ENCODE assay signal across 8 cellular contexts in the genomic region with DNA sequence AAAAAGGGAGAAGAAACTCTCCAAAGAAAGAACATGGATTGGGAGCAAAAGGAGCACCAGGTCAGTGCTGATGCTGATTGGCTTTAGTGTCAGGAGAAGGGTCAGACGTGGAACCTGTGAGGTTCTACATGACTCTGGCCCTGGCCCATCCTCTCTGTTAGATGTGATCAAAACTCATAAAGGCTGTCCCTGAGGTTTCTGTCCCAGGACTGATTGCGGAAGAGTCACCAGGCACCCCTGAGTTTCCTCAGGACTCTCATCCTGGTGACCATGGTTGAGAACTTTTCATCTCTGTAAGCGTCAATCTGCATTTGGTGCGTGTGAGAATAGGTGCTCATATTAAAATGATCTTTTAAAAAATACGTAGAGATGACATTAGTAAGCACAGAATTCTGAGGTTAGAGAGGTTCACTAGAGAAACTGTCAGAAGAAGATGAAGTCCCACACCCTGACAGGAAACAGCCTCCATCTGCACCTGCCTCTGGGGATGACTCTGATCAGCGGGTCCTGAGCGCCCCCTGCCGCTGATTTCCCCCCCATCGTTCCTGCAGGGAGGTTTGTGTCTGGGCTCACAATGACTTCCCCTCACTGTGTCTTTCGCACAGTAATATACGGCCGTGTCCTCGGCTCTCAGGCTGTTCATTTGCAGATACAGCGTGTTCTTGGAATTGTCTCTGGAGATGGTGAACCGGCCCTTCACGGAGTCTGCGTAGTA.
DNase-seq lines count a peak whose midpoint lies in the region; ATAC-seq and TF ChIP-seq lines count a peak whose summit lies in the region.

No MANE protein-coding gene starts in this region.

- DNase-seq in GM13976 (ENCODE audit: low spot score) (peak; percentile 10), left lobe of liver (ENCODE audit: low spot score) (no peak), superior temporal gyrus (ENCODE audit: extremely low spot score) (no peak)
- peak; percentile 90 for DNase-seq in activated effector memory CD4-positive, alpha-beta T cell treated with anti-CD3 and anti-CD28 coated beads, Interleukin-2, amount 50 U/mL, for 16 hours
- DNase-seq in stimulated activated CD8-positive, alpha-beta memory T cell treated with anti-CD3 and anti-CD28 coated beads, Interleukin-12 subunit alpha, Interleukin-12 subunit beta, amount 100 ng/mL, for 24 hours (ENCODE audit: extremely low read depth): peak; percentile 68

- TF ChIP-seq POLR2A in Raji (IDR thresholded peaks at IDR 0.05; ENCODE audit: insufficient read depth, low read depth, low read length): peak; percentile 32; the same call in 1 of the 2 replicates

- peak; percentile 19 for TF ChIP-seq CTCF in GM13976 (IDR thresholded peaks at IDR 0.05; ENCODE audit: borderline replicate concordance, control extremely low read depth, extremely low read depth, insufficient read depth, missing control alignments)

- ATAC-seq in HG03097 (IDR thresholded peaks at IDR 0.05; ENCODE audit: low FRiP score, unreplicated experiment): no peak
- ATAC-seq in left lobe of liver: no peak
- ATAC-seq in GM18907 (IDR thresholded peaks at IDR 0.05; ENCODE audit: unreplicated experiment): no peak

- in situ Hi-C loops in GM13976 (cut with MboI; ENCODE audit: low sequenced_read_pairs, unreplicated experiment): loop anchor here (10.0 kb wide), 1 partner anchor 443 kb away; no protein-coding TSS in a partner anchor

Comparison
In these comparisons a context has a peak if more than half of its experiments do, and no peak if none do; other contexts are left out.
1. DNase-seq: peak in GM13976 (single experiment), activated effector memory CD4-positive, alpha-beta T cell treated with anti-CD3 and anti-CD28 coated beads, Interleukin-2, amount 50 U/mL, for 16 hours (single experiment) and stimulated activated CD8-positive, alpha-beta memory T cell treated with anti-CD3 and anti-CD28 coated beads, Interleukin-12 subunit alpha, Interleukin-12 subunit beta, amount 100 ng/mL, for 24 hours (single experiment); none in left lobe of liver (single experiment) and superior temporal gyrus (single experiment).